23 cellular contexts compared by ENCODE assay signal in genomic region chr14:95113476-95113875, GRCh38.
"Had no signal": no experiment of that assay in that cellular context is flagged by ENCODE, and none has a peak within 500 bp of the region (broad histone marks: within the 10 kb centered on the region; RNA-seq: fewer than 3 reads in every experiment).

No MANE protein-coding gene starts in this region.

- DNase-seq: activated CD4-positive, alpha-beta T cell treated with anti-CD3 and anti-CD28 coated beads, Interleukin-2, amount 10 ng/mL, durations not matched to agents 7 days and 5 days; activated CD4-positive, CD25-positive, alpha-beta regulatory T cell treated with anti-CD3 and anti-CD28 coated beads, Interleukin-2, amount 50 U/mL, for 72 hours; activated CD8-positive, alpha-beta memory T cell treated with anti-CD3 and anti-CD28 coated beads, Interleukin-2, amount 10 ng/mL, durations not matched to agents 7 days and 5 days; activated CD8-positive, alpha-beta T cell treated with anti-CD3 and anti-CD28 coated beads for 36 hours; activated gamma-delta T cell treated with Interleukin-2 at 50 U/mL for 16 hours; activated T-cell treated with anti-CD3 and anti-CD28 coated beads for 4 hours; adrenal gland; central memory CD4-positive, alpha-beta T cell; hypothalamus; mesenchymal stem cell; naive thymus-derived CD4-positive, alpha-beta T cell; stimulated activated CD4-positive, alpha-beta T cell treated with anti-CD3 and anti-CD28 coated beads, Interleukin-4, amount 100 ng/mL, for 24 hours; testis; WERI-Rb-1 had no signal

- H3K4me1 Mint-ChIP-seq: activated CD8-positive, alpha-beta memory T cell treated with anti-CD3 and anti-CD28 coated beads, Interleukin-2, amount 10 ng/mL, durations not matched to agents 7 days and 5 days had no signal

- H3K27ac ChIP-seq: adrenal gland, gastroesophageal sphincter, prostate gland, testis, vagina, WERI-Rb-1 had no signal

- FAIRE-seq: astrocyte, colon, TTC549 had no signal

- ATAC-seq: activated CD8-positive, alpha-beta memory T cell treated with anti-CD3 and anti-CD28 coated beads, Interleukin-2, amount 10 ng/mL, durations not matched to agents 7 days and 5 days; activated CD8-positive, alpha-beta T cell treated with anti-CD3 and anti-CD28 coated beads for 36 hours; gastroesophageal sphincter; naive thymus-derived CD4-positive, alpha-beta T cell had no signal

- H3K27me3 Mint-ChIP-seq: activated CD4-positive, alpha-beta T cell treated with anti-CD3 and anti-CD28 coated beads, Interleukin-2, amount 10 ng/mL, durations not matched to agents 7 days and 5 days; activated CD8-positive, alpha-beta memory T cell treated with anti-CD3 and anti-CD28 coated beads, Interleukin-2, amount 10 ng/mL, durations not matched to agents 7 days and 5 days; activated CD8-positive, alpha-beta T cell treated with anti-CD3 and anti-CD28 coated beads for 36 hours; activated naive CD8-positive, alpha-beta T cell; naive thymus-derived CD4-positive, alpha-beta T cell; type B pancreatic cell had no signal

- H3K27ac Mint-ChIP-seq: activated CD4-positive, alpha-beta T cell treated with anti-CD3 and anti-CD28 coated beads, Interleukin-2, amount 10 ng/mL, durations not matched to agents 7 days and 5 days; activated CD8-positive, alpha-beta memory T cell treated with anti-CD3 and anti-CD28 coated beads, Interleukin-2, amount 10 ng/mL, durations not matched to agents 7 days and 5 days; activated CD8-positive, alpha-beta T cell treated with anti-CD3 and anti-CD28 coated beads for 36 hours; activated naive CD8-positive, alpha-beta T cell; type B pancreatic cell had no signal

- H3K4me3 ChIP-seq: adrenal gland, gastroesophageal sphincter, prostate gland, testis, vagina had no signal

- H3K9me3 ChIP-seq: adrenal gland, gastroesophageal sphincter, prostate gland, testis, vagina had no signal

- H3K4me3 Mint-ChIP-seq: activated CD4-positive, alpha-beta T cell treated with anti-CD3 and anti-CD28 coated beads, Interleukin-2, amount 10 ng/mL, durations not matched to agents 7 days and 5 days; activated CD8-positive, alpha-beta memory T cell treated with anti-CD3 and anti-CD28 coated beads, Interleukin-2, amount 10 ng/mL, durations not matched to agents 7 days and 5 days; activated CD8-positive, alpha-beta T cell treated with anti-CD3 and anti-CD28 coated beads for 36 hours; activated naive CD8-positive, alpha-beta T cell; naive thymus-derived CD4-positive, alpha-beta T cell; neural crest cell; type B pancreatic cell had no signal

- H3K27me3 ChIP-seq: adrenal gland, gastroesophageal sphincter, testis, vagina had no signal

- H3K4me1 ChIP-seq: gastroesophageal sphincter, prostate gland, testis, vagina had no signal

- H3K9me3 Mint-ChIP-seq: activated CD4-positive, alpha-beta T cell treated with anti-CD3 and anti-CD28 coated beads, Interleukin-2, amount 10 ng/mL, durations not matched to agents 7 days and 5 days; activated CD8-positive, alpha-beta T cell treated with anti-CD3 and anti-CD28 coated beads for 36 hours; naive thymus-derived CD4-positive, alpha-beta T cell; neural crest cell; type B pancreatic cell had no signal
